8 cellular contexts compared by ENCODE assay signal in genomic region chr14:61466249-61466904, GRCh38.
DNase-seq lines count a peak whose midpoint lies in the region; ATAC-seq and TF ChIP-seq lines count a peak whose summit lies in the region.

No MANE protein-coding gene starts in this region.

- peak overlapping the region in 6 of 8 donors; percentile 55 to 91 (median 64) for H3K27ac Mint-ChIP-seq in CD8-positive, alpha-beta memory T cell
- peak overlapping the region; percentile 16 to 55 for H3K27ac Mint-ChIP-seq in T-cell

- POLR2A ChIA-PET in CD8-positive, alpha-beta memory T cell (lab: Charles Lee) = no interaction called here
- POLR2A ChIA-PET in T-cell (lab: Charles Lee) = interaction anchor here in 1 of 2 donors (0.6 kb wide), 1 partner anchor 120 kb away, joined by 4 read pairs; no protein-coding TSS in a partner anchor

- H3K9me3 Mint-ChIP-seq in CD8-positive, alpha-beta memory T cell = peaks cover 0 to 3% (median 0%) of the 10 kb centered on the region in 5 donors
- H3K9me3 Mint-ChIP-seq in T-cell = peaks cover 0 to 3% (median 0%) of the 10 kb centered on the region in 3 donors

- no peak for TF ChIP-seq CTCF in foreskin fibroblast (IDR thresholded peaks at IDR 0.05; ENCODE audit: low read depth, low read length)

- H3K27me3 ChIP-seq in CD8-positive, alpha-beta memory T cell (ENCODE audit: insufficient read depth, low read length, poor library complexity, severe bottlenecking) = no peaks in the 10 kb centered on the region

- peaks cover 74 to 100% (median 75%) of the 10 kb centered on the region in 3 donors for H3K4me1 Mint-ChIP-seq in CD8-positive, alpha-beta memory T cell
- H3K4me1 Mint-ChIP-seq in T-cell = peaks cover 83 to 90% (median 84%) of the 10 kb centered on the region in 3 donors

- H3K4me1 ChIP-seq in CD8-positive, alpha-beta memory T cell (ENCODE audit: insufficient read depth, low read length) = peaks cover 55% of the 10 kb centered on the region

- no peak for ATAC-seq in T-cell (replicated peaks in 1 of 4)
- ATAC-seq in HG03097 (IDR thresholded peaks at IDR 0.05; ENCODE audit: low FRiP score, unreplicated experiment) = no peak

- peaks cover 0 to 1% of the 10 kb centered on the region in 2 donors for H3K27me3 Mint-ChIP-seq in CD8-positive, alpha-beta memory T cell
- H3K27me3 Mint-ChIP-seq in T-cell = no peaks in the 10 kb centered on the region

- peaks cover 34% of the 10 kb centered on the region for H3K36me3 ChIP-seq in CD8-positive, alpha-beta memory T cell (ENCODE audit: insufficient read depth, low read length)

- no peak overlapping the region for H3K4me3 ChIP-seq in CD8-positive, alpha-beta memory T cell (ENCODE audit: low read length)
- H3K4me3 ChIP-seq in foreskin fibroblast (ENCODE audit: low read depth in 1 of 2, low read length in 2 of 2) = no peak overlapping the region

- DNase-seq in CD8-positive, alpha-beta memory T cell = no peak
- no peak for DNase-seq in T-cell
- peak; percentile 99 for DNase-seq in foreskin fibroblast
- peak; percentile 99 for DNase-seq in non-pigmented ciliary epithelial cell (ENCODE audit: low read depth)
- no peak for DNase-seq in activated CD4-positive, alpha-beta T cell treated with anti-CD3 and anti-CD28 coated beads, Interleukin-2, amount 50 U/mL, for 1 hour
- DNase-seq in A172 (ENCODE audit: low spot score) = no peak
- DNase-seq in DMS153 (lab: John Stamatoyannopoulos, UW) = no peak

- H3K4me3 Mint-ChIP-seq in CD8-positive, alpha-beta memory T cell = peak overlapping the region in 1 of 7 donors; percentile 37
- no peak overlapping the region for H3K4me3 Mint-ChIP-seq in T-cell

- H3K9me3 ChIP-seq in CD8-positive, alpha-beta memory T cell (ENCODE audit: low read length) = no peaks in the 10 kb centered on the region

- CTCF ChIA-PET in CD8-positive, alpha-beta memory T cell (lab: Charles Lee) = interaction anchor here (1.1 kb wide), 1 partner anchor 9 kb away, joined by 4 read pairs; no protein-coding TSS in a partner anchor
- CTCF ChIA-PET in T-cell (lab: Charles Lee) = interaction anchor here in 1 of 2 donors (2.2 kb wide), 1 partner anchor 265 kb away, joined by 4 read pairs; no protein-coding TSS in a partner anchor

- H3K27ac ChIP-seq in CD8-positive, alpha-beta memory T cell (ENCODE audit: low read depth, low read length) = no peak overlapping the region

- H3K36me3 Mint-ChIP-seq in CD8-positive, alpha-beta memory T cell = peaks cover 17 to 99% (median 26%) of the 10 kb centered on the region in 3 donors
- H3K36me3 Mint-ChIP-seq in T-cell = peaks cover 49% of the 10 kb centered on the region

Comparison
In these comparisons a context has a peak if more than half of its experiments do, and no peak if none do; other contexts are left out.
1. DNase-seq: peak in foreskin fibroblast (2 of 2) and non-pigmented ciliary epithelial cell (single experiment); none in CD8-positive, alpha-beta memory T cell (0 of 5), T-cell (0 of 34), activated CD4-positive, alpha-beta T cell treated with anti-CD3 and anti-CD28 coated beads, Interleukin-2, amount 50 U/mL, for 1 hour (single experiment), A172 (single experiment) and DMS153 (single experiment).